In genomic region chr5:157283434-157283833, GRCh38 we compare ENCODE assay signal across 8 cellular contexts. TPM values are rescaled to one million over a fixed set of nuclear protein-coding genes. Genes with fewer than 3 reads are reported as not detected.
DNase-seq lines count a peak whose midpoint lies in the region; ATAC-seq and TF ChIP-seq lines count a peak whose summit lies in the region.

No MANE protein-coding gene starts in this region.

- H3K9me3 ChIP-seq in CD4-positive, alpha-beta T cell (ENCODE audit: control insufficient read depth, low read length), result no peaks in the 10 kb centered on the region

- intact Hi-C loops in CD4-positive, alpha-beta T cell (cut with DNase I, micrococcal nuclease), result loop anchor here in 1 of 2 experiments (2.0 kb wide), 1 partner anchor 17 kb away; the partner anchor contains the start of gene CYFIP2
- intact Hi-C loops in left colon (cut with DNase I, micrococcal nuclease), result no loop called here

- no peaks in the 10 kb centered on the region for H3K27me3 ChIP-seq in CD4-positive, alpha-beta T cell (ENCODE audit: control insufficient read depth, insufficient read depth, low read length)

- peaks cover 69% of the 10 kb centered on the region for H3K36me3 Mint-ChIP-seq in CD4-positive, alpha-beta T cell (ENCODE audit: low read depth)
- H3K36me3 Mint-ChIP-seq in activated T-cell treated with anti-CD3 and anti-CD28 coated beads, Interleukin-2, amount 50 U/mL, for 72 hours (ENCODE audit: insufficient read depth in 2 of 2), result peaks cover 13 to 29% of the 10 kb centered on the region in 2 donors

- H3K27me3 Mint-ChIP-seq in CD4-positive, alpha-beta T cell, result no peaks in the 10 kb centered on the region
- H3K27me3 Mint-ChIP-seq in activated T-cell treated with anti-CD3 and anti-CD28 coated beads, Interleukin-2, amount 50 U/mL, for 72 hours (ENCODE audit: low read depth), result no peaks in the 10 kb centered on the region

- H3K27ac ChIP-seq in CD4-positive, alpha-beta T cell (ENCODE audit: low read depth, low read length), result no peak overlapping the region

- peaks cover 90% of the 10 kb centered on the region for H3K4me1 Mint-ChIP-seq in CD4-positive, alpha-beta T cell (ENCODE audit: low read depth)
- peaks cover 81% of the 10 kb centered on the region for H3K4me1 Mint-ChIP-seq in activated T-cell treated with anti-CD3 and anti-CD28 coated beads, Interleukin-2, amount 50 U/mL, for 72 hours (ENCODE audit: low read depth)

- DNase-seq in CD4-positive, alpha-beta T cell, result peak in 1 of 10 experiments; percentile 14
- no peak for DNase-seq in activated T-cell treated with anti-CD3 and anti-CD28 coated beads, Interleukin-2, amount 50 U/mL, for 72 hours
- no peak for DNase-seq in stimulated activated CD8-positive, alpha-beta memory T cell treated with anti-CD3 and anti-CD28 coated beads, Interleukin-4, amount 100 ng/mL, for 48 hours
- DNase-seq in NCI-H82 treated with DMSO at 0.1 percent for 48 hours (lab: John Stamatoyannopoulos, UW; ENCODE audit: unreplicated experiment) (no peak), left colon (no peak)
- DNase-seq in effector CD4-positive, alpha-beta T cell, result no peak

- POLR2A ChIA-PET in CD4-positive, alpha-beta T cell (lab: Charles Lee), result interaction anchor here (0.8 to 2.6 kb wide), 4 partner anchors 11 to 90 kb away, joined by 4 to 34 read pairs (median 6); no protein-coding TSS in a partner anchor

- peak overlapping the region; percentile 83 for H3K27ac Mint-ChIP-seq in CD4-positive, alpha-beta T cell
- H3K27ac Mint-ChIP-seq in activated T-cell treated with anti-CD3 and anti-CD28 coated beads, Interleukin-2, amount 50 U/mL, for 72 hours, result peak overlapping the region; percentile 76

- H3K4me3 Mint-ChIP-seq in CD4-positive, alpha-beta T cell, result peak overlapping the region; percentile 52
- peak overlapping the region; percentile 33 to 57 for H3K4me3 Mint-ChIP-seq in activated T-cell treated with anti-CD3 and anti-CD28 coated beads, Interleukin-2, amount 50 U/mL, for 72 hours

- H3K9me3 Mint-ChIP-seq in CD4-positive, alpha-beta T cell, result no peaks in the 10 kb centered on the region
- peaks cover 3 to 8% of the 10 kb centered on the region in 2 donors for H3K9me3 Mint-ChIP-seq in activated T-cell treated with anti-CD3 and anti-CD28 coated beads, Interleukin-2, amount 50 U/mL, for 72 hours

- ATAC-seq in CD4-positive, alpha-beta T cell (ENCODE audit: poor library complexity), result peak; percentile 86
- peak; percentile 99 for ATAC-seq in GM19328 (IDR thresholded peaks at IDR 0.05; ENCODE audit: unreplicated experiment)
- peak; percentile 99 for ATAC-seq in HG03135 (IDR thresholded peaks at IDR 0.05; ENCODE audit: unreplicated experiment)
- peak; percentile 50 to 58 for ATAC-seq in activated T-cell treated with anti-CD3 and anti-CD28 coated beads, Interleukin-2, amount 50 U/mL, for 72 hours (replicated peaks in 1 of 2)
- ATAC-seq in left colon, result no peak

- TF ChIP-seq CTCF in CD4-positive, alpha-beta T cell (IDR thresholded peaks at IDR 0.05), result no peak

- CTCF ChIA-PET in CD4-positive, alpha-beta T cell (lab: Charles Lee), result interaction anchor here (2.1 to 2.4 kb wide), 2 partner anchors 11 to 21 kb away, joined by 6 read pairs; no protein-coding TSS in a partner anchor

RNA-seq across cellular contexts. Expression of gene CYFIP2, which starts 17.5 kb away (rescaled TPM):
- 100 to 1,000 TPM; 271 to 287 TPM for total RNA-seq in CD4-positive, alpha-beta T cell
- total RNA-seq in activated T-cell treated with anti-CD3 and anti-CD28 coated beads, Interleukin-2, amount 50 U/mL, for 72 hours, result 100 to 1,000 TPM; 235 to 288 TPM
- 10 to 100 TPM; 25.5 to 36.0 TPM for total RNA-seq in left colon

Comparison
In these comparisons a context has a peak if more than half of its experiments do, and no peak if none do; other contexts are left out.
1. RNA of gene CYFIP2, which starts 17.5 kb away (total RNA-seq): 235 to 288 TPM in activated T-cell treated with anti-CD3 and anti-CD28 coated beads, Interleukin-2, amount 50 U/mL, for 72 hours and 271 to 287 TPM in CD4-positive, alpha-beta T cell; 25.5 to 36.0 TPM in left colon; every median in the first group is over 4 times any median in the second.